In the genomic region with DNA sequence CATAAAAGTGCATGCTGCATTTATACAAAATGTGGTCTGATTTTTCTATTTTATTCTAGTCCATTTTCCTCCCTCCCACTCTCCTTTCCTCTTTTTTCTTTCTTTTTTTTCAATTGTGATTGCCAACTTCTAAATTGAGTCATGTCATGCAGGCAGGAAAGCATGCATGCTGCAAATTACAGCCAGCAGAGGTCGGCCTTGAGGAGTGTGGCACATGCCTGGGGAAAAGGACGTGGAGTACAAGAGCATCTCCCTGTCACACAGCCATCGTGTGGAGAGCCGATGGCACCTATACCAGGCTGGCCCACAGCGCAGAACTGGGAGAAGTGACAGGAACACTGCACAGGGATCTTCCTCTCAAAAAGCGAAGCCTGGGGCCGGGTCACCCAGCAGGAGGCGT, we compare ENCODE assay signal across 8 cellular contexts. TPM values are rescaled to one million over a fixed set of nuclear protein-coding genes. Genes with fewer than 3 reads are reported as not detected.
DNase-seq lines count a peak whose midpoint lies in the region; ATAC-seq and TF ChIP-seq lines count a peak whose summit lies in the region.

No MANE protein-coding gene starts in this region.

- no peak overlapping the region for H3K27ac Mint-ChIP-seq in effector memory CD8-positive, alpha-beta T cell
- peak overlapping the region; percentile 92 for H3K27ac Mint-ChIP-seq in stimulated activated naive CD8-positive, alpha-beta T cell treated with anti-CD3 and anti-CD28 coated beads, Interleukin-15, Interleukin-2, amounts not matched to agents 100 ng/mL and 50 ng/mL, for 24 hours

- H3K4me1 Mint-ChIP-seq in effector memory CD8-positive, alpha-beta T cell (ENCODE audit: low read depth in 2 of 2) = peaks cover 9 to 11% of the 10 kb centered on the region in 2 donors
- H3K4me1 Mint-ChIP-seq in stimulated activated naive CD8-positive, alpha-beta T cell treated with anti-CD3 and anti-CD28 coated beads, Interleukin-15, Interleukin-2, amounts not matched to agents 100 ng/mL and 50 ng/mL, for 24 hours (ENCODE audit: low read depth) = peaks cover 70% of the 10 kb centered on the region

- H3K27me3 Mint-ChIP-seq in effector memory CD8-positive, alpha-beta T cell = no peaks in the 10 kb centered on the region
- H3K27me3 Mint-ChIP-seq in stimulated activated naive CD8-positive, alpha-beta T cell treated with anti-CD3 and anti-CD28 coated beads, Interleukin-15, Interleukin-2, amounts not matched to agents 100 ng/mL and 50 ng/mL, for 24 hours = no peaks in the 10 kb centered on the region

- peak overlapping the region; percentile 11 to 15 for H3K4me3 Mint-ChIP-seq in effector memory CD8-positive, alpha-beta T cell
- H3K4me3 Mint-ChIP-seq in stimulated activated naive CD8-positive, alpha-beta T cell treated with anti-CD3 and anti-CD28 coated beads, Interleukin-15, Interleukin-2, amounts not matched to agents 100 ng/mL and 50 ng/mL, for 24 hours = peak overlapping the region; percentile 85

- no peaks in the 10 kb centered on the region for H3K36me3 Mint-ChIP-seq in effector memory CD8-positive, alpha-beta T cell (ENCODE audit: insufficient read depth)
- peaks cover 20% of the 10 kb centered on the region for H3K36me3 Mint-ChIP-seq in stimulated activated naive CD8-positive, alpha-beta T cell treated with anti-CD3 and anti-CD28 coated beads, Interleukin-15, Interleukin-2, amounts not matched to agents 100 ng/mL and 50 ng/mL, for 24 hours (ENCODE audit: low read depth)

- no peaks in the 10 kb centered on the region for H3K36me3 ChIP-seq in gastroesophageal sphincter

- no peak for TF ChIP-seq CTCF in gastroesophageal sphincter (IDR thresholded peaks at IDR 0.05)

- WGBS in gastroesophageal sphincter (ENCODE audit: low coverage in 1 of 2), 2 donors = 64 to 78% methylated on average over 4 of the region's 8 CpGs

- H3K4me1 ChIP-seq in gastroesophageal sphincter = no peaks in the 10 kb centered on the region

- H3K9me3 Mint-ChIP-seq in effector memory CD8-positive, alpha-beta T cell = peaks cover 0 to 3% of the 10 kb centered on the region in 2 donors
- H3K9me3 Mint-ChIP-seq in stimulated activated naive CD8-positive, alpha-beta T cell treated with anti-CD3 and anti-CD28 coated beads, Interleukin-15, Interleukin-2, amounts not matched to agents 100 ng/mL and 50 ng/mL, for 24 hours = peaks cover 18% of the 10 kb centered on the region

- TF ChIP-seq EP300 in gastroesophageal sphincter (IDR thresholded peaks at IDR 0.05) = no peak

- H3K27me3 ChIP-seq in gastroesophageal sphincter = peaks cover 5% of the 10 kb centered on the region

- peaks cover 0 to 19% (median 0%) of the 10 kb centered on the region in 3 donors for H3K9me3 ChIP-seq in gastroesophageal sphincter

- H3K27ac ChIP-seq in gastroesophageal sphincter = no peak overlapping the region

- DNase-seq in activated CD4-positive, alpha-beta T cell treated with anti-CD3 and anti-CD28 coated beads for 48 hours = peak; percentile 81
- DNase-seq in activated CD4-positive, alpha-beta T cell treated with anti-CD3 and anti-CD28 coated beads, Interleukin-2, amount 50 U/mL, for 1 hour = no peak
- peak; percentile 48 for DNase-seq in RKO (ENCODE audit: low spot score)
- DNase-seq in effector memory CD8-positive, alpha-beta T cell = no peak
- no peak for DNase-seq in globus pallidus (ENCODE audit: low spot score)

- ATAC-seq in effector memory CD8-positive, alpha-beta T cell (replicated peaks) = no peak
- ATAC-seq in HG02885 (IDR thresholded peaks at IDR 0.05; ENCODE audit: poor library complexity, unreplicated experiment) = no peak
- no peak for ATAC-seq in gastroesophageal sphincter

- no peak for TF ChIP-seq POLR2A in gastroesophageal sphincter (IDR thresholded peaks at IDR 0.05)

- H3K4me3 ChIP-seq in gastroesophageal sphincter = no peak overlapping the region

RNA-seq across cellular contexts. Expression of a gene that starts 17.8 kb away (rescaled TPM):
- not detected for total RNA-seq in gastroesophageal sphincter

RNA-seq across cellular contexts. Expression of a gene that starts 57.0 kb away (rescaled TPM):
- 10 to 100 TPM in 1 of 4 donors, 1 to 10 TPM in 3; 8.2 to 10.1 (median 9.8) TPM for total RNA-seq in gastroesophageal sphincter

Comparison
In these comparisons a context has a peak if more than half of its experiments do, and no peak if none do; other contexts are left out.
1. DNase-seq: peak in activated CD4-positive, alpha-beta T cell treated with anti-CD3 and anti-CD28 coated beads for 48 hours (single experiment) and RKO (single experiment); none in activated CD4-positive, alpha-beta T cell treated with anti-CD3 and anti-CD28 coated beads, Interleukin-2, amount 50 U/mL, for 1 hour (single experiment), effector memory CD8-positive, alpha-beta T cell (0 of 3) and globus pallidus (single experiment).